24 cellular contexts compared by ENCODE assay signal in genomic region chr11:77266766-77267165, GRCh38. TPM values are rescaled to one million over a fixed set of nuclear protein-coding genes. Genes with fewer than 3 reads are reported as not detected.
DNase-seq lines count a peak whose midpoint lies in the region; ATAC-seq, FAIRE-seq and TF ChIP-seq lines count a peak whose summit lies in the region.
"Had no signal": no experiment of that assay in that cellular context is flagged by ENCODE, and none has a peak within 500 bp of the region (broad histone marks: within the 10 kb centered on the region; RNA-seq: fewer than 3 reads in every experiment).

No MANE protein-coding gene starts in this region.

- no peak for TF ChIP-seq CTCF in endothelial cell of umbilical vein (IDR thresholded peaks at IDR 0.05; ENCODE audit: extremely low read depth in 1 of 2, insufficient read depth in 1 of 2, low read depth in 1 of 2, low read length in 2 of 2)
- TF ChIP-seq CTCF in MM.1S (IDR thresholded peaks at IDR 0.05; ENCODE audit: low read length), result no peak
- no peak for TF ChIP-seq CTCF in gastroesophageal sphincter (IDR thresholded peaks at IDR 0.05)

- H3K79me2 ChIP-seq in endothelial cell of umbilical vein (ENCODE audit: control insufficient read depth, insufficient read depth, low read length), result no peaks in the 10 kb centered on the region
- H3K79me2 ChIP-seq in MM.1S (ENCODE audit: low read length), result no peaks in the 10 kb centered on the region

- TF ChIP-seq EP300 in gastroesophageal sphincter (IDR thresholded peaks at IDR 0.05), result no peak

- intact Hi-C loops in endothelial cell of umbilical vein (cut with micrococcal nuclease), result no loop called here

- H3F3A ChIP-seq in MM.1S (ENCODE audit: insufficient read depth, low read length), result no peaks in the 10 kb centered on the region

- no peaks in the 10 kb centered on the region for H3K4me1 ChIP-seq in endothelial cell of umbilical vein (ENCODE audit: control insufficient read depth, extremely low read depth, insufficient read depth, low read length)
- no peaks in the 10 kb centered on the region for H3K4me1 ChIP-seq in MM.1S (ENCODE audit: low read length)
- H3K4me1 ChIP-seq in gastroesophageal sphincter, result no peaks in the 10 kb centered on the region
- H3K4me1 ChIP-seq: BE2C, HAP-1 had no signal

- H3K9me1 ChIP-seq in endothelial cell of umbilical vein (replicated peaks; ENCODE audit: control insufficient read depth, extremely low read depth, insufficient read depth, low read length), result no peaks in the 10 kb centered on the region

- H3K9me3 ChIP-seq in endothelial cell of umbilical vein (replicated peaks; ENCODE audit: control insufficient read depth, insufficient read depth, low read length) (no peaks in the 10 kb centered on the region), MM.1S (replicated peaks; ENCODE audit: insufficient read depth, low read length) (no peaks in the 10 kb centered on the region), gastroesophageal sphincter (peaks cover 0 to 26% (median 0%) of the 10 kb centered on the region in 3 donors)
- H3K9me3 ChIP-seq: BE2C, HAP-1 had no signal

- 50 to 69% methylated on average over 1 of the region's 1 CpG for WGBS in gastroesophageal sphincter (ENCODE audit: low coverage in 1 of 2), 2 donors

- BruUV-seq in endothelial cell of umbilical vein (replicated peaks; lab: Mats Ljungman, UMichigan), result no TSS peak

- no peak for TF ChIP-seq POLR2A in endothelial cell of umbilical vein (IDR thresholded peaks at IDR 0.05; ENCODE audit: low read depth, low read length)
- no peak for TF ChIP-seq POLR2A in gastroesophageal sphincter (IDR thresholded peaks at IDR 0.05)

- DNase-seq in ELR (ENCODE audit: low read depth) (peak; percentile 16), LHCN-M2 (ENCODE audit: low read depth) (peak; percentile 44), endothelial cell of umbilical vein (ENCODE audit: low read depth, low spot score) (no peak), iris pigment epithelial cell (ENCODE audit: low read depth) (peak; percentile 61), MM.1S (no peak), H7 (no peak)
- DNase-seq: ACHN; BE2C; C1 segment of cervical spinal cord; CD4-positive, CD25-positive, alpha-beta regulatory T cell; CD8-positive, alpha-beta memory T cell; COR-L47; DMS 273 treated with DMSO at 0.1 percent for 48 hours; DMS53; DND-41; EL had no signal

- ATAC-seq in gastroesophageal sphincter, result no peak

- CTCF ChIA-PET in endothelial cell of umbilical vein (lab: Charles Lee), result interaction anchor here (1.1 kb wide), 1 partner anchor 281 kb away, joined by 3 read pairs; no protein-coding TSS in a partner anchor

- POLR2A ChIA-PET in endothelial cell of umbilical vein (lab: Charles Lee), result no interaction called here

- FAIRE-seq in endothelial cell of umbilical vein (lab: Jason Lieb, UNC), result no peak
- FAIRE-seq: G401.6, GM19239, H1, HTR-8/SVneo had no signal

- H3K4me3 ChIP-seq in endothelial cell of umbilical vein (replicated peaks in 1 of 3; ENCODE audit: insufficient read depth in 1 of 3, low read depth in 1 of 3, low read length in 3 of 3), result no peak overlapping the region
- no peak overlapping the region for H3K4me3 ChIP-seq in MM.1S (ENCODE audit: low read length)
- H3K4me3 ChIP-seq in H7 (ENCODE audit: insufficient read depth, low read depth, low read length), result no peak overlapping the region
- no peak overlapping the region for H3K4me3 ChIP-seq in gastroesophageal sphincter
- H3K4me3 ChIP-seq: HAP-1 had no signal

- H3K27me3 ChIP-seq in endothelial cell of umbilical vein (ENCODE audit: control insufficient read depth in 2 of 2, insufficient read depth in 2 of 2, low read length in 2 of 2) (peaks cover 3 to 5% of the 10 kb centered on the region in 2 experiments), MM.1S (replicated peaks; ENCODE audit: insufficient read depth, low read length) (no peaks in the 10 kb centered on the region), H7 (ENCODE audit: control insufficient read depth, insufficient read depth, low read length) (no peaks in the 10 kb centered on the region), gastroesophageal sphincter (no peaks in the 10 kb centered on the region)
- H3K27me3 ChIP-seq: BE2C had no signal

- H4K20me1 ChIP-seq in endothelial cell of umbilical vein (replicated peaks; ENCODE audit: control insufficient read depth, extremely low read depth, insufficient read depth, low read length) (no peaks in the 10 kb centered on the region), MM.1S (ENCODE audit: insufficient read depth, low read length) (no peaks in the 10 kb centered on the region)

- dilution Hi-C loops in endothelial cell of umbilical vein (cut with MboI; ENCODE audit: extremely low pct_ligation_motif_present, low sequenced_read_pairs), result no loop called here

- H3K4me2 ChIP-seq in endothelial cell of umbilical vein (ENCODE audit: insufficient read depth, low read length) (no peak overlapping the region), MM.1S (ENCODE audit: low read depth, low read length) (no peak overlapping the region)

- H2AFZ ChIP-seq in endothelial cell of umbilical vein (ENCODE audit: low read depth, low read length) (no peak overlapping the region), MM.1S (ENCODE audit: low read length) (no peak overlapping the region)

- H3K9ac ChIP-seq in endothelial cell of umbilical vein (replicated peaks; ENCODE audit: extremely low read depth, insufficient read depth, low read length) (no peak overlapping the region), MM.1S (ENCODE audit: low read length) (no peak overlapping the region)

- H3K9me2 ChIP-seq in MM.1S (replicated peaks; ENCODE audit: insufficient read depth, low read length), result no peaks in the 10 kb centered on the region

- H3K27ac ChIP-seq in endothelial cell of umbilical vein (ENCODE audit: insufficient read depth, low read depth, low read length) (no peak overlapping the region), MM.1S (ENCODE audit: low read length) (no peak overlapping the region), gastroesophageal sphincter (no peak overlapping the region)

- H3K36me3 ChIP-seq in endothelial cell of umbilical vein (ENCODE audit: control insufficient read depth in 2 of 2, extremely low read depth in 1 of 2, insufficient read depth in 2 of 2, low read length in 2 of 2) (no peaks in the 10 kb centered on the region), MM.1S (replicated peaks; ENCODE audit: insufficient read depth, low read length) (no peaks in the 10 kb centered on the region), H7 (replicated peaks; ENCODE audit: control insufficient read depth, insufficient read depth, low read length) (no peaks in the 10 kb centered on the region), gastroesophageal sphincter (no peaks in the 10 kb centered on the region)
- H3K36me3 ChIP-seq: BE2C, HAP-1 had no signal

TF ChIP-seq in endothelial cell of umbilical vein, 7 proteins besides CTCF, POLR2A, EP300 and RAD21:
- TF ChIP-seq FOS (IDR thresholded peaks at IDR 0.05; ENCODE audit: borderline replicate concordance, insufficient read depth, low read length), result peak; percentile 20
- no peak for TF ChIP-seq MYC (IDR thresholded peaks at IDR 0.05; ENCODE audit: low read depth, low read length)

RNA-seq across cellular contexts. Expression of gene GDPD4, which starts 34.7 kb away (rescaled TPM):
- total RNA-seq in LHCN-M2 (2014; rRNA removed), result not detected in 2 replicates
- polyA plus RNA-seq in LHCN-M2 (2012), result not detected
- not detected in 2 replicates for total RNA-seq in endothelial cell of umbilical vein
- polyA plus RNA-seq in endothelial cell of umbilical vein, result not detected in 2 replicates
- polyA plus RNA-seq in endothelial cell of umbilical vein (2011; cell fraction: cytosol; rRNA removed), result not detected in 2 replicates
- polyA plus RNA-seq in endothelial cell of umbilical vein (2011; cell fraction: nucleus; rRNA removed), result not detected in 2 replicates
- not detected in 2 replicates for polyA plus RNA-seq in endothelial cell of umbilical vein (2012)
- polyA minus RNA-seq in endothelial cell of umbilical vein, result 0.06 TPM in 1 of 2 replicates, not detected in the other
- not detected for polyA minus RNA-seq in endothelial cell of umbilical vein (2011; cell fraction: cytosol; rRNA and poly(A)+ RNA removed)
- not detected in 2 replicates for polyA minus RNA-seq in endothelial cell of umbilical vein (2011; cell fraction: nucleus; rRNA and poly(A)+ RNA removed)
- total RNA-seq in H7 (2014; rRNA removed; shearing (Covaris generic)), result not detected in 2 replicates
- total RNA-seq in gastroesophageal sphincter, result not detected
- total RNA-seq: A172; CD4-positive, CD25-positive, alpha-beta regulatory T cell; CD8-positive, alpha-beta memory T cell; H1 had no signal
- polyA plus RNA-seq: CD4-positive, CD25-positive, alpha-beta regulatory T cell; CD8-positive, alpha-beta memory T cell; H1; IgD-negative memory B cell had no signal

Comparison
In these comparisons a context has a peak if more than half of its experiments do, and no peak if none do; other contexts are left out.
1. DNase-seq: peak in ELR (single experiment), LHCN-M2 (single experiment) and iris pigment epithelial cell (single experiment); none in endothelial cell of umbilical vein (single experiment), MM.1S (single experiment) and H7 (single experiment).